Comparison of ENCODE assay signal across 8 cellular contexts in the genomic region with DNA sequence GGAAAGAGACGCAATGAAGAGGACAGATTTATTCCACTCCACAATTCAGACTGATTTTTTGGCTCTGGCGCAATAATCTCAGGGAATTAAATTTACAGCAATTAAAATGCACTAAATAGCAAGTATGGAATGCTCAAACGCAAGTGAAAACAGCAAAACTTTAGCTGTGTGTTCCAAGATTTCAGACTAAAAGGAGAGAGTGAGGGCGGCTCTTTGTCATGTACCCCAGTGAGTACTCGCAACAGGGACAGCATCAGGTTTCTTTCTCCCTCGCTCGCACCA.
DNase-seq lines count a peak whose midpoint lies in the region; ATAC-seq and TF ChIP-seq lines count a peak whose summit lies in the region.

No MANE protein-coding gene starts in this region.

- DNase-seq in choroid plexus epithelial cell (ENCODE audit: low read depth) (peak; percentile 30), NCI-H1436 (lab: John Stamatoyannopoulos, UW) (no peak), SKM-1 treated with dmso at 0.1 percent for 144 hours (lab: John Stamatoyannopoulos, UW; ENCODE audit: unreplicated experiment) (no peak)

- H3K27me3 ChIP-seq in ACC112 (ENCODE audit: insufficient read depth, low read length), result no peaks in the 10 kb centered on the region
- no peaks in the 10 kb centered on the region for H3K27me3 ChIP-seq in HUES6 (ENCODE audit: control insufficient read depth, insufficient read depth, low read length)
- H3K27me3 ChIP-seq in muscle layer of duodenum (ENCODE audit: low read depth, low read length), result no peaks in the 10 kb centered on the region

- H3K9ac ChIP-seq in HUES6 (ENCODE audit: low read length), result peak overlapping the region; percentile 78

- H3K4me3 ChIP-seq in ACC112 (ENCODE audit: low read depth, low read length) (peak overlapping the region; percentile 95), HUES6 (ENCODE audit: low read depth, low read length) (peak overlapping the region; percentile 93), choroid plexus epithelial cell (ENCODE audit: low read depth, low read length) (peak overlapping the region; percentile 84), muscle layer of duodenum (ENCODE audit: low read depth in 1 of 2, low read length in 2 of 2) (peak overlapping the region; percentile 93 to 96)

- no peaks in the 10 kb centered on the region for H3K9me3 ChIP-seq in HUES6 (ENCODE audit: control insufficient read depth, insufficient read depth, low read depth, low read length)
- H3K9me3 ChIP-seq in muscle layer of duodenum (ENCODE audit: control insufficient read depth in 1 of 2, low read length in 2 of 2), result no peaks in the 10 kb centered on the region

- peaks cover 59% of the 10 kb centered on the region for H3K79me2 ChIP-seq in ACC112 (ENCODE audit: control insufficient read depth, insufficient read depth, low read length, unreplicated experiment)

- peak overlapping the region; percentile 35; the same call in 1 of the 2 replicates for H3K27ac ChIP-seq in ACC112 (ENCODE audit: low read depth, low read length)
- H3K27ac ChIP-seq in HUES6 (ENCODE audit: low read depth, low read length), result peak overlapping the region; percentile 71; the same call in 1 of the 2 replicates
- H3K27ac ChIP-seq in muscle layer of duodenum (ENCODE audit: low read length), result peak overlapping the region; percentile 82

- peak overlapping the region; percentile 4 for H2AFZ ChIP-seq in ACC112 (ENCODE audit: low read length, unreplicated experiment)

- no peak for TF ChIP-seq CTCF in choroid plexus epithelial cell (conservative IDR thresholded peaks at IDR 0.05; ENCODE audit: low read depth, low read length)

- H3K4me1 ChIP-seq in ACC112 (ENCODE audit: control insufficient read depth, insufficient read depth, low read length, unreplicated experiment) (peaks cover 28% of the 10 kb centered on the region), HUES6 (ENCODE audit: control insufficient read depth, insufficient read depth, low read length) (peaks cover 26% of the 10 kb centered on the region), muscle layer of duodenum (ENCODE audit: control insufficient read depth in 1 of 2, insufficient read depth in 2 of 2, low read length in 2 of 2) (peaks cover 0 to 19% of the 10 kb centered on the region in 2 donors)

- H3K36me3 ChIP-seq in ACC112 (ENCODE audit: insufficient read depth, low read length), result no peaks in the 10 kb centered on the region
- H3K36me3 ChIP-seq in HUES6 (ENCODE audit: control insufficient read depth, insufficient read depth, low read length), result no peaks in the 10 kb centered on the region
- H3K36me3 ChIP-seq in muscle layer of duodenum (ENCODE audit: control insufficient read depth in 1 of 2, insufficient read depth in 2 of 2, low read length in 2 of 2), result peaks cover 0 to 9% of the 10 kb centered on the region in 2 donors

- ATAC-seq in HG02981 (IDR thresholded peaks at IDR 0.05; ENCODE audit: unreplicated experiment) (no peak), GM19351 (IDR thresholded peaks at IDR 0.05; ENCODE audit: unreplicated experiment) (no peak)
